ENCODE assay signal across 24 cellular contexts in genomic region chr7:97008275-97008917, GRCh38. TPM values are rescaled to one million over a fixed set of nuclear protein-coding genes. Genes with fewer than 3 reads are reported as not detected.
DNase-seq lines count a peak whose midpoint lies in the region; ATAC-seq, FAIRE-seq and TF ChIP-seq lines count a peak whose summit lies in the region.
"Had no signal": no experiment of that assay in that cellular context is flagged by ENCODE, and none has a peak within 500 bp of the region (broad histone marks: within the 10 kb centered on the region; RNA-seq: fewer than 3 reads in every experiment).

No MANE protein-coding gene starts in this region.

- intact Hi-C loops in HepG2 (cut with micrococcal nuclease; ENCODE audit: unreplicated experiment) (loop anchor here (5.0 to 10.0 kb wide), 4 partner anchors 204 to 931 kb away; partner anchors contain the start of gene SLC25A13), right lobe of liver (cut with DNase I) (no loop called here), dorsolateral prefrontal cortex (cut with DNase I) (no loop called here)

- peak overlapping the region; percentile 90; the same call in 1 of the 2 replicates for H3K4me2 ChIP-seq in HepG2 (ENCODE audit: low read depth, low read length)
- peak overlapping the region; percentile 100 for H3K4me2 ChIP-seq in neural cell (ENCODE audit: low read length)
- H3K4me2 ChIP-seq: A549 had no signal

- TF ChIP-seq POLR2A in HepG2 (IDR thresholded peaks at IDR 0.05; ENCODE audit: insufficient read depth in 1 of 2, low read depth in 2 of 2, low read length in 2 of 2) = no peak
- no peak for TF ChIP-seq POLR2A in right lobe of liver (IDR thresholded peaks at IDR 0.05)

- no peaks in the 10 kb centered on the region for H3K9me3 ChIP-seq in HepG2 (ENCODE audit: low read length)
- no peaks in the 10 kb centered on the region for H3K9me3 ChIP-seq in right lobe of liver
- no peaks in the 10 kb centered on the region for H3K9me3 ChIP-seq in neural cell (ENCODE audit: low read length)

- WGBS in HepG2 (ENCODE audit: low lambda C conversion rate) = 95% methylated on average over 3 of the region's 3 CpGs
- 90% methylated on average over 2 of the region's 3 CpGs for WGBS in right lobe of liver (ENCODE audit: insufficient coverage, low coverage, low lambda C conversion rate, missing lambda C conversion rate)

- H3K27me3 ChIP-seq in HepG2 (ENCODE audit: control insufficient read depth in 1 of 2, insufficient read depth in 2 of 2, low read length in 2 of 2) (no peaks in the 10 kb centered on the region; a peak in 1 of 5 replicates), right lobe of liver (peaks cover 0 to 59% of the 10 kb centered on the region in 2 donors), dorsolateral prefrontal cortex (peaks cover 20 to 100% (median 98%) of the 10 kb centered on the region in 45 donors), neural cell (ENCODE audit: insufficient read depth, low read depth, low read length) (peaks cover 14% of the 10 kb centered on the region)

- no peak for TF ChIP-seq CTCF in HepG2 (CRISPR knock-in tag; IDR thresholded peaks at IDR 0.05)
- TF ChIP-seq CTCF in right lobe of liver (IDR thresholded peaks at IDR 0.05) = no peak
- no peak for TF ChIP-seq CTCF in dorsolateral prefrontal cortex (IDR thresholded peaks at IDR 0.05 in 54 of 56, conservative IDR thresholded peaks at IDR 0.05 in 2 of 56; ENCODE audit: low read depth in 1 of 56, partially characterized antibody in 56 of 56)
- TF ChIP-seq CTCF in neural cell (IDR thresholded peaks at IDR 0.05; ENCODE audit: poor library complexity, severe bottlenecking) = no peak

- in situ Hi-C loops in HepG2 (cut with HindIII; ENCODE audit: extremely low pct_ligation_motif_present, low pct_unique_long_range_greater_than_20kb) = loop anchor here (25.0 kb wide), 1 partner anchor 696 kb away; the partner anchor contains the start of gene SLC25A13

- CTCF ChIA-PET in HepG2 (lab: Yijun Ruan, JAX; ENCODE audit: low intra/inter-chr PET ratio, low total read pairs) = no interaction called here

- H4K20me1 ChIP-seq in HepG2 (ENCODE audit: insufficient read depth, low read length) (no peaks in the 10 kb centered on the region), neural cell (ENCODE audit: insufficient read depth) (peaks cover 8% of the 10 kb centered on the region)

- H3F3A ChIP-seq in neural cell (ENCODE audit: insufficient read depth, low read length, poor library complexity, severe bottlenecking) = peaks cover 14% of the 10 kb centered on the region

- DNase-seq in HepG2 (ENCODE audit: low spot score) (no peak), right lobe of liver (no peak), dorsolateral prefrontal cortex (no peak), cerebellar nuclear complex (lab: John Stamatoyannopoulos, UW) (no peak)
- no peak for DNase-seq in effector CD4-positive, alpha-beta T cell
- DNase-seq: C1 segment of cervical spinal cord; CD4-positive, alpha-beta memory T cell; COR-L47; Kasumi-1; NCI-H1092 treated with DMSO at 0.1 percent for 48 hours; NCI-H146; NCI-H2107; NCI-H524; NCI-H82; SHP77 had no signal

- H3K4me3 ChIP-seq in HepG2 (replicated peaks in 1 of 3; ENCODE audit: insufficient read depth in 1 of 3, low read depth in 2 of 3, low read length in 3 of 3) (no peak overlapping the region), right lobe of liver (no peak overlapping the region), dorsolateral prefrontal cortex (peak overlapping the region in 37 of 59 donors; percentile 1 to 65 (median 48)), neural cell (ENCODE audit: low read length) (peak overlapping the region; percentile 87)
- H3K4me3 ChIP-seq: A549, K562 had no signal

- H3K27ac ChIP-seq in HepG2 (ENCODE audit: extremely low read length, insufficient read depth, low read length) = no peak overlapping the region
- H3K27ac ChIP-seq in right lobe of liver = no peak overlapping the region
- no peak overlapping the region for H3K27ac ChIP-seq in dorsolateral prefrontal cortex
- H3K27ac ChIP-seq in neural cell (ENCODE audit: low read length) = peak overlapping the region; percentile 100
- H3K27ac ChIP-seq: A549, RWPE1 had no signal

- H3K9ac ChIP-seq in HepG2 (ENCODE audit: insufficient read depth, low read depth, low read length) (no peak overlapping the region), neural cell (ENCODE audit: low read length) (peak overlapping the region; percentile 99)

- H3K36me3 ChIP-seq in HepG2 (replicated peaks in 1 of 2; ENCODE audit: control insufficient read depth in 1 of 2, insufficient read depth in 2 of 2, low read length in 2 of 2) (peaks cover 7 to 8% of the 10 kb centered on the region in 2 experiments; a peak in 4 of 5 replicates), right lobe of liver (no peaks in the 10 kb centered on the region), neural cell (ENCODE audit: insufficient read depth, low read length) (peaks cover 11% of the 10 kb centered on the region)

- TSS peak; percentile 50 for BruUV-seq in HepG2 (replicated peaks; lab: Mats Ljungman, UMichigan)

- H2AFZ ChIP-seq in HepG2 (ENCODE audit: low read length) = no peak overlapping the region
- no peak overlapping the region for H2AFZ ChIP-seq in neural cell (ENCODE audit: low read depth, low read length)

- FAIRE-seq in HepG2 (lab: Jason Lieb, UNC) = no peak
- FAIRE-seq: A549, G401.6, K562 had no signal

- TF ChIP-seq EP300 in HepG2 (IDR thresholded peaks at IDR 0.05; ENCODE audit: low read depth in 2 of 2, low read length in 2 of 2) (no peak), HepG2 (CRISPR knock-in tag; IDR thresholded peaks at IDR 0.05; ENCODE audit: borderline replicate concordance) (no peak), neural cell (conservative IDR thresholded peaks at IDR 0.05; ENCODE audit: poor library complexity, severe bottlenecking) (no peak)

- H3K9me2 ChIP-seq in neural cell (ENCODE audit: insufficient read depth, low read length) = no peaks in the 10 kb centered on the region

- ATAC-seq in HepG2 (no peak), right lobe of liver (no peak), esophagus mucosa (no peak)
- ATAC-seq: A549, K562, Panc1 had no signal

- H3K4me1 ChIP-seq in HepG2 (ENCODE audit: insufficient read depth, low read length) (peaks cover 35% of the 10 kb centered on the region), right lobe of liver (peaks cover 0 to 4% (median 0%) of the 10 kb centered on the region in 4 donors)

- POLR2A ChIA-PET in HepG2 (lab: Yijun Ruan, JAX) = interaction anchor here (4.8 kb wide), 1 partner anchor 9 kb away, joined by 163 read pairs; no protein-coding TSS in a partner anchor

- no peak for TF ChIP-seq RAD21 in HepG2 (CRISPR knock-in tag; IDR thresholded peaks at IDR 0.05)
- TF ChIP-seq RAD21 in neural cell (conservative IDR thresholded peaks at IDR 0.05) = no peak

- H3K79me2 ChIP-seq in HepG2 (ENCODE audit: insufficient read depth, low read length) = peaks cover 9% of the 10 kb centered on the region
- H3K79me2 ChIP-seq in neural cell (replicated peaks; ENCODE audit: insufficient read depth, low read length) = peaks cover 86% of the 10 kb centered on the region

RNA-seq across cellular contexts. Expression of gene DLX6, which starts 3.0 kb away (rescaled TPM):
- total RNA-seq in HepG2 (2016; rRNA removed; fragmentation: Illumina TruSeq; extraction: Trizol) (4.5 and 5.5 TPM in 2 replicates), right lobe of liver (not detected), dorsolateral prefrontal cortex (1 to 10 TPM in 112 of 120 experiments, under 1 TPM in 8; 0.46 to 6.1 (median 2.2) TPM), esophagus mucosa (not detected)
- 3.3 and 4.7 TPM in 2 replicates for total RNA-seq in HepG2 (2016; cell fraction: cytosol; rRNA removed; fragmentation: Illumina TruSeq; extraction: Trizol; ENCODE audit: low read depth)
- 3.5 and 5.4 TPM in 2 replicates for total RNA-seq in HepG2 (2016; cell fraction: insoluble cytoplasmic fraction; rRNA removed; fragmentation: Illumina TruSeq; extraction: Trizol)
- total RNA-seq in HepG2 (2016; cell fraction: membrane; rRNA removed; fragmentation: Illumina TruSeq; extraction: Trizol) = 5.4 and 5.6 TPM in 2 replicates
- 6.2 and 7.9 TPM in 2 replicates for total RNA-seq in HepG2 (2016; cell fraction: nucleus; rRNA removed; fragmentation: Illumina TruSeq; extraction: Trizol)
- polyA plus RNA-seq in HepG2 (2011; rRNA removed) (2.4 and 3.5 TPM in 2 replicates), neural cell (53.6 and 58.8 TPM in 2 replicates)
- 2.6 and 2.9 TPM in 2 replicates for polyA plus RNA-seq in HepG2 (2011; cell fraction: cytosol; rRNA removed)
- 5.8 and 7.3 TPM in 2 replicates for polyA plus RNA-seq in HepG2 (2011; cell fraction: nucleus; rRNA removed)
- 4.5 and 5.0 TPM in 2 replicates for polyA plus RNA-seq in HepG2 (2012)
- 1.5 and 1.8 TPM in 2 replicates for polyA plus RNA-seq in HepG2 (2016; cell fraction: cytosol; fragmentation: Illumina TruSeq; extraction: Trizol; ENCODE audit: low read depth)
- 6.9 and 8.6 TPM in 2 replicates for polyA plus RNA-seq in HepG2 (2016; cell fraction: insoluble cytoplasmic fraction; fragmentation: Illumina TruSeq; extraction: Trizol; ENCODE audit: low read depth)
- 3.4 and 4.2 TPM in 2 replicates for polyA plus RNA-seq in HepG2 (2016; cell fraction: membrane; fragmentation: Illumina TruSeq; extraction: Trizol; ENCODE audit: low read depth)
- polyA plus RNA-seq in HepG2 (2016; cell fraction: nucleus; fragmentation: Illumina TruSeq; extraction: Trizol; ENCODE audit: insufficient read depth, low read depth) = 13.3 and 14.1 TPM in 2 replicates
- polyA minus RNA-seq in HepG2 (2011; rRNA and poly(A)+ RNA removed; ENCODE audit: low replicate concordance) = 3.2 TPM in 1 of 2 replicates, not detected in the other
- polyA minus RNA-seq in HepG2 (2011; cell fraction: cytosol; rRNA and poly(A)+ RNA removed) = 2.5 and 2.8 TPM in 2 replicates
- polyA minus RNA-seq in HepG2 (2011; cell fraction: nucleus; rRNA and poly(A)+ RNA removed) = 7.8 and 15.5 TPM in 2 replicates
- 94.0 and 104 TPM in 2 replicates for polyA minus RNA-seq in neural cell
- total RNA-seq: CD4-positive, alpha-beta memory T cell; HT-29; K562; OCI-LY7 had no signal
- polyA plus RNA-seq: A549; CD4-positive, alpha-beta memory T cell; K562 had no signal

RNA-seq across cellular contexts. Expression of gene DLX5, which starts 16.2 kb away (rescaled TPM):
- total RNA-seq in HepG2 (2016; rRNA removed; fragmentation: Illumina TruSeq; extraction: Trizol) = not detected in 2 replicates
- not detected in 2 replicates for total RNA-seq in HepG2 (2016; cell fraction: cytosol; rRNA removed; fragmentation: Illumina TruSeq; extraction: Trizol; ENCODE audit: low read depth)
- not detected in 2 replicates for total RNA-seq in HepG2 (2016; cell fraction: insoluble cytoplasmic fraction; rRNA removed; fragmentation: Illumina TruSeq; extraction: Trizol)
- total RNA-seq in HepG2 (2016; cell fraction: membrane; rRNA removed; fragmentation: Illumina TruSeq; extraction: Trizol) = not detected in 2 replicates
- total RNA-seq in HepG2 (2016; cell fraction: nucleus; rRNA removed; fragmentation: Illumina TruSeq; extraction: Trizol) = not detected in 2 replicates
- not detected in 2 replicates for polyA plus RNA-seq in HepG2 (2011; rRNA removed)
- polyA plus RNA-seq in HepG2 (2011; cell fraction: cytosol; rRNA removed) = not detected in 2 replicates
- not detected in 2 replicates for polyA plus RNA-seq in HepG2 (2011; cell fraction: nucleus; rRNA removed)
- not detected in 2 replicates for polyA plus RNA-seq in HepG2 (2012)
- not detected in 2 replicates for polyA plus RNA-seq in HepG2 (2016; cell fraction: cytosol; fragmentation: Illumina TruSeq; extraction: Trizol; ENCODE audit: low read depth)
- polyA plus RNA-seq in HepG2 (2016; cell fraction: insoluble cytoplasmic fraction; fragmentation: Illumina TruSeq; extraction: Trizol; ENCODE audit: low read depth) = not detected in 2 replicates
- not detected in 2 replicates for polyA plus RNA-seq in HepG2 (2016; cell fraction: membrane; fragmentation: Illumina TruSeq; extraction: Trizol; ENCODE audit: low read depth)
- polyA plus RNA-seq in HepG2 (2016; cell fraction: nucleus; fragmentation: Illumina TruSeq; extraction: Trizol; ENCODE audit: insufficient read depth, low read depth) = not detected in 2 replicates
- polyA minus RNA-seq in HepG2 (2011; rRNA and poly(A)+ RNA removed; ENCODE audit: low replicate concordance) = not detected in 2 replicates
- polyA minus RNA-seq in HepG2 (2011; cell fraction: cytosol; rRNA and poly(A)+ RNA removed) = not detected in 2 replicates
- polyA minus RNA-seq in HepG2 (2011; cell fraction: nucleus; rRNA and poly(A)+ RNA removed) = not detected in 2 replicates
- total RNA-seq in right lobe of liver = not detected
- 1 to 10 TPM in 116 of 120 experiments, under 1 TPM in 4; 0.39 to 7.1 (median 2.6) TPM for total RNA-seq in dorsolateral prefrontal cortex
- polyA plus RNA-seq in neural cell = 40.5 and 44.6 TPM in 2 replicates
- polyA minus RNA-seq in neural cell = 61.4 and 76.9 TPM in 2 replicates
- total RNA-seq in esophagus mucosa = 3.5 TPM
- total RNA-seq: CD4-positive, alpha-beta memory T cell; HT-29; K562; OCI-LY7 had no signal
- polyA plus RNA-seq: A549; CD4-positive, alpha-beta memory T cell; K562 had no signal

Comparison
In these comparisons a context has a peak if more than half of its experiments do, and no peak if none do; other contexts are left out.
1. H3K4me3 ChIP-seq: peak in dorsolateral prefrontal cortex (37 of 59) and neural cell (single experiment); none in HepG2 (0 of 3) and right lobe of liver (0 of 3).